In genomic region chr16:66562409-66562808, GRCh38 we compare ENCODE assay signal across 18 cellular contexts. TPM values are rescaled to one million over a fixed set of nuclear protein-coding genes. Genes with fewer than 3 reads are reported as not detected.
DNase-seq lines count a peak whose midpoint lies in the region; ATAC-seq and TF ChIP-seq lines count a peak whose summit lies in the region.
"Had no signal": no experiment of that assay in that cellular context is flagged by ENCODE, and none has a peak within 500 bp of the region (broad histone marks: within the 10 kb centered on the region; RNA-seq: fewer than 3 reads in every experiment).

No MANE protein-coding gene starts in this region.

- TF ChIP-seq POLR2A in tibial nerve (IDR thresholded peaks at IDR 0.05) (no peak), body of pancreas (IDR thresholded peaks at IDR 0.05) (no peak)

- WGBS in tibial nerve, 2 donors: 75 to 87% methylated on average over 1 of the region's 1 CpG
- WGBS in body of pancreas, 2 donors: 76 to 94% methylated on average over 1 of the region's 1 CpG

- H3K27ac ChIP-seq in HL-60 (replicated peaks) (peak overlapping the region; percentile 51), tibial nerve (no peak overlapping the region), body of pancreas (no peak overlapping the region)

- H3K4me1 ChIP-seq in tibial nerve (peaks cover 0 to 4% (median 2%) of the 10 kb centered on the region in 4 donors), body of pancreas (no peaks in the 10 kb centered on the region)

- H3K27ac Mint-ChIP-seq in activated T-cell treated with anti-CD3 and anti-CD28 coated beads, Interleukin-2, amount 50 U/mL, for 72 hours: peak overlapping the region; percentile 39
- H3K27ac Mint-ChIP-seq in T-helper 2 cell treated with Interferon-gamma antibody and Interleukin-4, amounts not matched to agents 5 μg/mL and 100 μg/mL, for 36 hours: peak overlapping the region; percentile 75
- peak overlapping the region; percentile 86 to 94 for H3K27ac Mint-ChIP-seq in natural killer cell

- TF ChIP-seq CTCF in HL-60 (IDR thresholded peaks at IDR 0.05; ENCODE audit: insufficient read depth, low read length): no peak
- TF ChIP-seq CTCF in natural killer cell (IDR thresholded peaks at IDR 0.05): no peak
- TF ChIP-seq CTCF in tibial nerve (IDR thresholded peaks at IDR 0.05): no peak
- no peak for TF ChIP-seq CTCF in body of pancreas (IDR thresholded peaks at IDR 0.05)

- no peaks in the 10 kb centered on the region for H3K9me3 Mint-ChIP-seq in activated T-cell treated with anti-CD3 and anti-CD28 coated beads, Interleukin-2, amount 50 U/mL, for 72 hours
- no peaks in the 10 kb centered on the region for H3K9me3 Mint-ChIP-seq in activated T-cell treated with anti-CD3 and anti-CD28 coated beads, Interleukin-2, amount 50 U/mL, for 4 hours
- H3K9me3 Mint-ChIP-seq in T-helper 2 cell treated with Interferon-gamma antibody and Interleukin-4, amounts not matched to agents 5 μg/mL and 100 μg/mL, for 36 hours: no peaks in the 10 kb centered on the region
- H3K9me3 Mint-ChIP-seq in natural killer cell: no peaks in the 10 kb centered on the region
- H3K9me3 Mint-ChIP-seq: mesothelial cell of epicardium had no signal

- H3K4me3 Mint-ChIP-seq in activated T-cell treated with anti-CD3 and anti-CD28 coated beads, Interleukin-2, amount 50 U/mL, for 72 hours: peak overlapping the region; percentile 22 to 27
- no peak overlapping the region for H3K4me3 Mint-ChIP-seq in activated T-cell treated with anti-CD3 and anti-CD28 coated beads, Interleukin-2, amount 50 U/mL, for 4 hours
- peak overlapping the region; percentile 51 for H3K4me3 Mint-ChIP-seq in T-helper 2 cell treated with Interferon-gamma antibody and Interleukin-4, amounts not matched to agents 5 μg/mL and 100 μg/mL, for 36 hours
- H3K4me3 Mint-ChIP-seq in natural killer cell: peak overlapping the region; percentile 66
- H3K4me3 Mint-ChIP-seq: mesothelial cell of epicardium had no signal

- intact Hi-C loops in natural killer cell (cut with micrococcal nuclease) (no loop called here), body of pancreas (cut with DNase I) (no loop called here)

- H3K4me3 ChIP-seq in HL-60 (replicated peaks; ENCODE audit: insufficient read depth, low read length) (no peak overlapping the region), tibial nerve (no peak overlapping the region), body of pancreas (no peak overlapping the region)
- H3K4me3 ChIP-seq: skin epidermis had no signal

- peaks cover 70% of the 10 kb centered on the region for H3K4me1 Mint-ChIP-seq in activated T-cell treated with anti-CD3 and anti-CD28 coated beads, Interleukin-2, amount 50 U/mL, for 72 hours (ENCODE audit: low read depth)
- H3K4me1 Mint-ChIP-seq in activated T-cell treated with anti-CD3 and anti-CD28 coated beads, Interleukin-2, amount 50 U/mL, for 4 hours (ENCODE audit: low read depth): peaks cover 62% of the 10 kb centered on the region
- H3K4me1 Mint-ChIP-seq in T-helper 2 cell treated with Interferon-gamma antibody and Interleukin-4, amounts not matched to agents 5 μg/mL and 100 μg/mL, for 36 hours (ENCODE audit: low read depth): peaks cover 65% of the 10 kb centered on the region
- H3K4me1 Mint-ChIP-seq in natural killer cell: peaks cover 68 to 71% of the 10 kb centered on the region in 2 donors

- H3K36me3 Mint-ChIP-seq in activated T-cell treated with anti-CD3 and anti-CD28 coated beads, Interleukin-2, amount 50 U/mL, for 72 hours (ENCODE audit: insufficient read depth in 2 of 2): peaks cover 17 to 35% of the 10 kb centered on the region in 2 donors
- peaks cover 33% of the 10 kb centered on the region for H3K36me3 Mint-ChIP-seq in activated T-cell treated with anti-CD3 and anti-CD28 coated beads, Interleukin-2, amount 50 U/mL, for 4 hours (ENCODE audit: insufficient read depth)
- peaks cover 67% of the 10 kb centered on the region for H3K36me3 Mint-ChIP-seq in T-helper 2 cell treated with Interferon-gamma antibody and Interleukin-4, amounts not matched to agents 5 μg/mL and 100 μg/mL, for 36 hours (ENCODE audit: low read depth)
- peaks cover 4% of the 10 kb centered on the region for H3K36me3 Mint-ChIP-seq in natural killer cell

- H3K27me3 Mint-ChIP-seq in activated T-cell treated with anti-CD3 and anti-CD28 coated beads, Interleukin-2, amount 50 U/mL, for 72 hours (ENCODE audit: low read depth): no peaks in the 10 kb centered on the region
- H3K27me3 Mint-ChIP-seq in activated T-cell treated with anti-CD3 and anti-CD28 coated beads, Interleukin-2, amount 50 U/mL, for 4 hours (ENCODE audit: low read depth): no peaks in the 10 kb centered on the region
- no peaks in the 10 kb centered on the region for H3K27me3 Mint-ChIP-seq in T-helper 2 cell treated with Interferon-gamma antibody and Interleukin-4, amounts not matched to agents 5 μg/mL and 100 μg/mL, for 36 hours (ENCODE audit: low read depth)
- no peaks in the 10 kb centered on the region for H3K27me3 Mint-ChIP-seq in natural killer cell (ENCODE audit: low read depth in 2 of 2)

- no peak for ATAC-seq in activated T-cell treated with anti-CD3 and anti-CD28 coated beads, Interleukin-2, amount 50 U/mL, for 72 hours (replicated peaks in 1 of 2)
- no peak for ATAC-seq in activated T-cell treated with anti-CD3 and anti-CD28 coated beads, Interleukin-2, amount 50 U/mL, for 4 hours
- ATAC-seq in natural killer cell: peak in 1 of 3 donors; percentile 33
- no peak for ATAC-seq in body of pancreas
- ATAC-seq: esophagus mucosa had no signal

- H3K9me3 ChIP-seq in tibial nerve: no peaks in the 10 kb centered on the region
- H3K9me3 ChIP-seq in body of pancreas: no peaks in the 10 kb centered on the region

- TF ChIP-seq EP300 in tibial nerve (IDR thresholded peaks at IDR 0.05): no peak

- DNase-seq in activated T-cell treated with anti-CD3 and anti-CD28 coated beads, Interleukin-2, amount 50 U/mL, for 72 hours: no peak
- DNase-seq in activated T-cell treated with anti-CD3 and anti-CD28 coated beads, Interleukin-2, amount 50 U/mL, for 4 hours: no peak
- DNase-seq in HL-60 (ENCODE audit: low read depth in 1 of 2, low spot score in 1 of 2): no peak
- DNase-seq in T-helper 2 cell treated with Interferon-gamma antibody and Interleukin-4, amounts not matched to agents 5 μg/mL and 100 μg/mL, for 36 hours (ENCODE audit: low spot score): no peak
- no peak for DNase-seq in natural killer cell
- DNase-seq in tibial nerve (ENCODE audit: low spot score in 2 of 2): no peak
- no peak for DNase-seq in body of pancreas
- no peak for DNase-seq in NAMALWA (ENCODE audit: low spot score)
- DNase-seq: activated CD4-positive, alpha-beta T cell treated with anti-CD3 and anti-CD28 coated beads for 1 hour; amniotic stem cell; cortex of kidney; DMS79; Karpas-422; NCI-H146 had no signal

- H3K36me3 ChIP-seq in tibial nerve (peaks cover 0 to 76% (median 0%) of the 10 kb centered on the region in 3 donors), body of pancreas (replicated peaks in 1 of 2; ENCODE audit: insufficient read depth in 1 of 2, low read depth in 2 of 2) (peaks cover 0 to 5% of the 10 kb centered on the region in 2 donors)

- H3K27me3 ChIP-seq in HL-60 (ENCODE audit: insufficient read depth, poor library complexity, severe bottlenecking): no peaks in the 10 kb centered on the region
- no peaks in the 10 kb centered on the region for H3K27me3 ChIP-seq in tibial nerve
- no peaks in the 10 kb centered on the region for H3K27me3 ChIP-seq in body of pancreas

RNA-seq across cellular contexts. Expression of gene CMTM1, which starts 3.8 kb away (rescaled TPM):
- 10 to 100 TPM; 10.1 to 14.4 TPM for total RNA-seq in activated T-cell treated with anti-CD3 and anti-CD28 coated beads, Interleukin-2, amount 50 U/mL, for 72 hours
- 1 to 10 TPM; 1.4 to 3.1 (median 2.3) TPM for total RNA-seq in activated T-cell treated with anti-CD3 and anti-CD28 coated beads, Interleukin-2, amount 50 U/mL, for 4 hours
- 1 to 10 TPM; 4.4 to 8.5 (median 7.8) TPM for total RNA-seq in natural killer cell
- total RNA-seq in tibial nerve: 1 to 10 TPM in 3 of 4 donors, not detected in 1; 2.0 to 5.1 (median 2.1) TPM
- total RNA-seq in body of pancreas: not detected

RNA-seq across cellular contexts. Expression of gene CKLF, which starts 10.0 kb away (rescaled TPM):
- total RNA-seq in activated T-cell treated with anti-CD3 and anti-CD28 coated beads, Interleukin-2, amount 50 U/mL, for 72 hours: 100 to 1,000 TPM; 163 to 172 TPM
- 10 to 100 TPM; 52.4 to 63.6 (median 53.2) TPM for total RNA-seq in activated T-cell treated with anti-CD3 and anti-CD28 coated beads, Interleukin-2, amount 50 U/mL, for 4 hours
- total RNA-seq in natural killer cell: 10 to 100 TPM; 48.0 to 69.7 (median 54.6) TPM
- 10 to 100 TPM; 31.8 to 75.4 (median 35.6) TPM for total RNA-seq in tibial nerve
- total RNA-seq in body of pancreas: 10 to 100 TPM in 1 of 2 donors, not detected in 1; 33.5 TPM

RNA-seq across cellular contexts. Expression of gene TK2, which starts 12.5 kb away (rescaled TPM):
- 10 to 100 TPM; 16.4 to 16.6 TPM for total RNA-seq in activated T-cell treated with anti-CD3 and anti-CD28 coated beads, Interleukin-2, amount 50 U/mL, for 72 hours
- total RNA-seq in activated T-cell treated with anti-CD3 and anti-CD28 coated beads, Interleukin-2, amount 50 U/mL, for 4 hours: 1 to 10 TPM; 3.6 to 4.6 (median 3.8) TPM
- total RNA-seq in natural killer cell (10 to 100 TPM; 18.8 to 25.8 (median 25.1) TPM), tibial nerve (10 to 100 TPM; 42.3 to 81.8 (median 64.7) TPM), body of pancreas (10 to 100 TPM; 23.1 to 26.0 TPM)

RNA-seq across cellular contexts. Expression of gene CMTM2, which starts 16.9 kb away (rescaled TPM):
- total RNA-seq in activated T-cell treated with anti-CD3 and anti-CD28 coated beads, Interleukin-2, amount 50 U/mL, for 72 hours: 1 to 10 TPM in 1 of 2 donors, under 1 TPM in 1; 0.31 to 1.2 TPM
- not detected for total RNA-seq in activated T-cell treated with anti-CD3 and anti-CD28 coated beads, Interleukin-2, amount 50 U/mL, for 4 hours
- 1 to 10 TPM in 1 of 3 donors, under 1 TPM in 2; 0.61 to 1.6 (median 0.82) TPM for total RNA-seq in natural killer cell
- total RNA-seq in tibial nerve: not detected
- total RNA-seq in body of pancreas: not detected
- total RNA-seq: esophagus mucosa, osteocyte had no signal

RNA-seq across cellular contexts. Expression of gene CMTM3, which starts 42.1 kb away (rescaled TPM):
- total RNA-seq in activated T-cell treated with anti-CD3 and anti-CD28 coated beads, Interleukin-2, amount 50 U/mL, for 72 hours: 10 to 100 TPM; 82.4 to 90.6 TPM
- 10 to 100 TPM; 49.3 to 53.0 (median 51.4) TPM for total RNA-seq in activated T-cell treated with anti-CD3 and anti-CD28 coated beads, Interleukin-2, amount 50 U/mL, for 4 hours
- 10 to 100 TPM; 68.2 to 86.4 (median 85.0) TPM for total RNA-seq in natural killer cell
- 10 to 100 TPM; 19.3 to 43.9 (median 38.5) TPM for total RNA-seq in tibial nerve
- 1 to 10 TPM; 4.3 to 6.0 TPM for total RNA-seq in body of pancreas

Comparison
In these comparisons a context has a peak if more than half of its experiments do, and no peak if none do; other contexts are left out.
1. H3K27ac Mint-ChIP-seq: peak in every context shown above with its lines; median percentile 90 in natural killer cell; 75 in T-helper 2 cell treated with Interferon-gamma antibody and Interleukin-4, amounts not matched to agents 5 μg/mL and 100 μg/mL, for 36 hours; 39 in activated T-cell treated with anti-CD3 and anti-CD28 coated beads, Interleukin-2, amount 50 U/mL, for 72 hours.